8 cellular contexts compared by ENCODE assay signal in genomic region chr3:193592841-193593665, GRCh38. TPM values are rescaled to one million over a fixed set of nuclear protein-coding genes. Genes with fewer than 3 reads are reported as not detected.
DNase-seq lines count a peak whose midpoint lies in the region; ATAC-seq, FAIRE-seq and TF ChIP-seq lines count a peak whose summit lies in the region.

TSS of gene OPA1 (plus strand) at chr3:193593208. CDS start at chr3:193593378, 170 bp downstream.

- no peak within 1 kb of the TSS for H2BK15ac ChIP-seq in IMR-90 (ENCODE audit: low read depth, low read length)

- H3K9ac ChIP-seq in IMR-90 (ENCODE audit: low read depth, low read length) (peak within 1 kb of the TSS; percentile 92), endothelial cell of umbilical vein (replicated peaks; ENCODE audit: extremely low read depth, insufficient read depth, low read length) (peak within 1 kb of the TSS; percentile 92)

- dilution Hi-C loops in IMR-90 (cut with HindIII; ENCODE audit: low sequenced_read_pairs, unreplicated experiment), result no loop called here
- dilution Hi-C loops in endothelial cell of umbilical vein (cut with MboI; ENCODE audit: extremely low pct_ligation_motif_present, low sequenced_read_pairs), result no loop called here

- peak within 1 kb of the TSS; percentile 10; the same call in 1 of the 2 replicates for H3K18ac ChIP-seq in IMR-90 (ENCODE audit: low read depth, low read length)

- peak within 1 kb of the TSS; percentile 42 for H2BK5ac ChIP-seq in IMR-90 (ENCODE audit: low read depth, low read length, poor library complexity, severe bottlenecking)

- H3K56ac ChIP-seq in IMR-90 (ENCODE audit: extremely low read depth, insufficient read depth, low read length), result peak within 1 kb of the TSS; percentile 70; the same call in 1 of the 2 replicates

- TF ChIP-seq POLR2A in IMR-90 (IDR thresholded peaks at IDR 0.05; ENCODE audit: low read depth, low read length), result peak; percentile 93
- TF ChIP-seq POLR2A in endothelial cell of umbilical vein (IDR thresholded peaks at IDR 0.05; ENCODE audit: low read depth, low read length), result peak; percentile 75

- peak within 1 kb of the TSS; percentile 88 for H3K23ac ChIP-seq in IMR-90 (ENCODE audit: low read depth, low read length)

- intact Hi-C loops in IMR-90 (cut with micrococcal nuclease), result no loop called here
- intact Hi-C loops in OCI-LY7 (cut with micrococcal nuclease; ENCODE audit: unreplicated experiment), result no loop called here
- intact Hi-C loops in endothelial cell of umbilical vein (cut with micrococcal nuclease), result loop anchor here (1.0 to 5.0 kb wide), 4 partner anchors 543 to 776 kb away; partner anchors contain the start of genes HES1 and MB21D2

- POLR2A ChIA-PET in IMR-90 (lab: Charles Lee; ENCODE audit: unreplicated experiment) (no interaction called here), OCI-LY7 (lab: Charles Lee) (no interaction called here), endothelial cell of umbilical vein (lab: Charles Lee) (no interaction called here)

- FAIRE-seq in endothelial cell of umbilical vein (lab: Jason Lieb, UNC), result peak; percentile 87

- TF ChIP-seq RAD21 in IMR-90 (IDR thresholded peaks at IDR 0.05; ENCODE audit: low read length), result no peak

- no peaks in the 10 kb centered on the region for H3K9me2 ChIP-seq in OCI-LY7 (ENCODE audit: insufficient read depth, low read length)

- H3K79me2 ChIP-seq in OCI-LY7 (ENCODE audit: insufficient read depth, low read depth, low read length) (peaks cover 22% of the 10 kb centered on the region), endothelial cell of umbilical vein (ENCODE audit: control insufficient read depth, insufficient read depth, low read length) (peaks cover 46% of the 10 kb centered on the region)

- 1% methylated on average over 31 of the region's 55 CpGs; no CpG with 5 or more reads in 1 of the 2 experiments for WGBS in IMR-90 (ENCODE audit: extremely low coverage in 2 of 2, insufficient read length in 1 of 2), 2 experiments

- H3K14ac ChIP-seq in IMR-90 (replicated peaks; ENCODE audit: low read depth, low read length), result peak within 1 kb of the TSS; percentile 49

- in situ Hi-C loops in IMR-90 (cut with MboI; ENCODE audit: low sequenced_read_pairs), result no loop called here

- no peak within 1 kb of the TSS for H2BK120ac ChIP-seq in IMR-90 (ENCODE audit: low read depth, low read length)

- H3K79me1 ChIP-seq in IMR-90 (ENCODE audit: low read depth in 1 of 2, low read length in 2 of 2), result peaks cover 4 to 13% of the 10 kb centered on the region in 2 experiments; a peak in 3 of 4 replicates

- peak within 1 kb of the TSS; percentile 59 for H3K27ac ChIP-seq in IMR-90 (ENCODE audit: insufficient read depth, low read length)
- peak within 1 kb of the TSS; percentile 12 for H3K27ac ChIP-seq in OCI-LY7 (ENCODE audit: low read depth, low read length, poor library complexity, severe bottlenecking)
- peak within 1 kb of the TSS; percentile 80 for H3K27ac ChIP-seq in endothelial cell of umbilical vein (ENCODE audit: insufficient read depth, low read depth, low read length)

- no peaks in the 10 kb centered on the region for H3K4me1 ChIP-seq in IMR-90 (ENCODE audit: control insufficient read depth, insufficient read depth, low read length)
- peaks cover 17% of the 10 kb centered on the region for H3K4me1 ChIP-seq in OCI-LY7 (ENCODE audit: insufficient read depth, low read length, poor library complexity, severe bottlenecking)
- H3K4me1 ChIP-seq in endothelial cell of umbilical vein (ENCODE audit: control insufficient read depth, extremely low read depth, insufficient read depth, low read length), result peaks cover 18% of the 10 kb centered on the region

- DNase-seq in DMS 273 (lab: John Stamatoyannopoulos, UW; ENCODE audit: unreplicated experiment) (peak; percentile 100), IMR-90 (peak; percentile 99), OCI-LY7 (ENCODE audit: low spot score) (peak; percentile 96), activated T-cell treated with anti-CD3 and anti-CD28 coated beads for 1 hour (ENCODE audit: low read depth) (peak; percentile 80), endothelial cell of umbilical vein (ENCODE audit: low read depth, low spot score) (peak; percentile 98), middle frontal gyrus (ENCODE audit: extremely low spot score, low spot score) (peak; percentile 96)
- peak; percentile 84 to 86 for DNase-seq in stimulated activated CD8-positive, alpha-beta memory T cell treated with anti-CD3 and anti-CD28 coated beads, Interleukin-2, amount 100 ng/mL, for 48 hours (ENCODE audit: low read depth in 2 of 2)

- H3K4me3 ChIP-seq in IMR-90 (ENCODE audit: insufficient read depth, low read depth, low read length) (peak within 1 kb of the TSS; percentile 76), OCI-LY7 (ENCODE audit: low read depth, low read length, poor library complexity, severe bottlenecking) (peak within 1 kb of the TSS; percentile 84), endothelial cell of umbilical vein (replicated peaks in 1 of 3; ENCODE audit: insufficient read depth in 1 of 3, low read depth in 1 of 3, low read length in 3 of 3) (peak within 1 kb of the TSS; percentile 56 to 94 (median 85))

- CTCF ChIA-PET in IMR-90 (lab: Yijun Ruan, JAX) (no interaction called here), OCI-LY7 (lab: Charles Lee; ENCODE audit: unreplicated experiment) (no interaction called here), endothelial cell of umbilical vein (lab: Charles Lee) (no interaction called here)

- peak within 1 kb of the TSS; percentile 85 for H4K5ac ChIP-seq in IMR-90 (ENCODE audit: low read depth, low read length)

- H2AFZ ChIP-seq in IMR-90 (replicated peaks; ENCODE audit: low read length, poor library complexity) (peak within 1 kb of the TSS; percentile 91), OCI-LY7 (ENCODE audit: low read length) (peak within 1 kb of the TSS; percentile 99), endothelial cell of umbilical vein (ENCODE audit: low read depth, low read length) (peak within 1 kb of the TSS; percentile 91)

- H4K20me1 ChIP-seq in IMR-90 (ENCODE audit: insufficient read depth, low read length) (no peaks in the 10 kb centered on the region; the same call in 1 of the 2 replicates), OCI-LY7 (ENCODE audit: insufficient read depth, low read length) (peaks cover 3% of the 10 kb centered on the region; the same call in 1 of the 2 replicates), endothelial cell of umbilical vein (replicated peaks; ENCODE audit: control insufficient read depth, extremely low read depth, insufficient read depth, low read length) (no peaks in the 10 kb centered on the region)

- no peaks in the 10 kb centered on the region for H3K9me3 ChIP-seq in IMR-90 (ENCODE audit: control insufficient read depth, insufficient read depth, low read length)
- H3K9me3 ChIP-seq in OCI-LY7 (ENCODE audit: low read length), result no peaks in the 10 kb centered on the region
- H3K9me3 ChIP-seq in endothelial cell of umbilical vein (replicated peaks; ENCODE audit: control insufficient read depth, insufficient read depth, low read length), result no peaks in the 10 kb centered on the region

- peak within 1 kb of the TSS; percentile 91 for H3K4me2 ChIP-seq in IMR-90 (ENCODE audit: low read depth, low read length)
- peak within 1 kb of the TSS; percentile 80 for H3K4me2 ChIP-seq in OCI-LY7 (ENCODE audit: low read length)
- peak within 1 kb of the TSS; percentile 91 for H3K4me2 ChIP-seq in endothelial cell of umbilical vein (ENCODE audit: insufficient read depth, low read length)

- H2AK5ac ChIP-seq in IMR-90 (ENCODE audit: low read depth, low read length), result peak within 1 kb of the TSS; percentile 73

- peak within 1 kb of the TSS; percentile 51 for H4K91ac ChIP-seq in IMR-90 (ENCODE audit: insufficient read depth, low read depth, low read length)

- peak within 1 kb of the TSS; percentile 52 for H3K4ac ChIP-seq in IMR-90 (ENCODE audit: low read depth, low read length)

- H3K9me1 ChIP-seq in IMR-90 (ENCODE audit: insufficient read depth, low read length) (0 out of 2 replicates have a peak, but pooled peaks cover 3% of the 10 kb centered on the region), endothelial cell of umbilical vein (replicated peaks; ENCODE audit: control insufficient read depth, extremely low read depth, insufficient read depth, low read length) (no peaks in the 10 kb centered on the region)

- ATAC-seq in GM21528 (IDR thresholded peaks at IDR 0.05; ENCODE audit: low FRiP score, unreplicated experiment) (peak; percentile 96), IMR-90 (ENCODE audit: low read depth) (peak; percentile 95)

- H2BK20ac ChIP-seq in IMR-90 (ENCODE audit: low read depth, low read length), result no peak within 1 kb of the TSS

- H3K27me3 ChIP-seq in IMR-90 (ENCODE audit: control insufficient read depth, insufficient read depth, low read length), result no peaks in the 10 kb centered on the region
- no peaks in the 10 kb centered on the region for H3K27me3 ChIP-seq in endothelial cell of umbilical vein (ENCODE audit: control insufficient read depth in 2 of 2, insufficient read depth in 2 of 2, low read length in 2 of 2)

- H3K36me3 ChIP-seq in IMR-90 (ENCODE audit: control insufficient read depth, insufficient read depth, low read length) (no peaks in the 10 kb centered on the region; the same call in 1 of the 2 replicates), OCI-LY7 (ENCODE audit: insufficient read depth, low read length) (no peaks in the 10 kb centered on the region), endothelial cell of umbilical vein (ENCODE audit: control insufficient read depth in 2 of 2, extremely low read depth in 1 of 2, insufficient read depth in 2 of 2, low read length in 2 of 2) (no peaks in the 10 kb centered on the region)

- TF ChIP-seq CTCF in IMR-90 (conservative IDR thresholded peaks at IDR 0.05; ENCODE audit: low read depth, low read length), result peak; percentile 28; the same call in 1 of the 2 replicates
- TF ChIP-seq CTCF in OCI-LY7 (conservative IDR thresholded peaks at IDR 0.05; ENCODE audit: low read length), result no peak
- TF ChIP-seq CTCF in endothelial cell of umbilical vein (IDR thresholded peaks at IDR 0.05; ENCODE audit: extremely low read depth in 1 of 2, insufficient read depth in 1 of 2, low read depth in 1 of 2, low read length in 2 of 2), result peak in 1 of 2 donors; percentile 24

- H4K8ac ChIP-seq in IMR-90 (ENCODE audit: low read depth in 2 of 2, low read length in 2 of 2), result peak within 1 kb of the TSS; percentile 94 to 97

- BruUV-seq in IMR-90 (replicated peaks; lab: Mats Ljungman, UMichigan), result no TSS peak
- no TSS peak for BruUV-seq in OCI-LY7 (replicated peaks; lab: Mats Ljungman, UMichigan)
- TSS peak; percentile 40 for BruUV-seq in endothelial cell of umbilical vein (replicated peaks; lab: Mats Ljungman, UMichigan)

- peak within 1 kb of the TSS; percentile 1 for H2AK9ac ChIP-seq in IMR-90 (replicated peaks; ENCODE audit: low read depth, low read length, poor library complexity)

RNA-seq across cellular contexts. Expression of gene OPA1, which starts in this region (rescaled TPM):
- 73.7 and 95.5 TPM in 2 replicates for total RNA-seq in IMR-90 (2012; rRNA removed)
- polyA plus RNA-seq in IMR-90 (2012; rRNA removed), result 15.0 and 17.8 TPM in 2 replicates
- 1.9 and 7.1 TPM in 2 replicates for polyA plus RNA-seq in IMR-90 (2012; cell fraction: cytosol; rRNA removed)
- 3.5 and 13.6 TPM in 2 replicates for polyA plus RNA-seq in IMR-90 (2012; cell fraction: nucleus; rRNA removed; ENCODE audit: low replicate concordance)
- 43.2 and 50.5 TPM in 2 replicates for total RNA-seq in OCI-LY7 (2014; rRNA removed; shearing (Covaris generic))
- 57.3 and 60.1 TPM in 2 replicates for total RNA-seq in OCI-LY7 (2022)
- total RNA-seq in endothelial cell of umbilical vein, result 57.8 and 62.0 TPM in 2 replicates
- polyA plus RNA-seq in endothelial cell of umbilical vein, result 8.1 and 10.0 TPM in 2 replicates
- 13.5 and 13.8 TPM in 2 replicates for polyA plus RNA-seq in endothelial cell of umbilical vein (2011; cell fraction: cytosol; rRNA removed)
- 28.6 and 36.5 TPM in 2 replicates for polyA plus RNA-seq in endothelial cell of umbilical vein (2011; cell fraction: nucleus; rRNA removed)
- 31.8 and 51.0 TPM in 2 replicates for polyA plus RNA-seq in endothelial cell of umbilical vein (2012)
- polyA minus RNA-seq in endothelial cell of umbilical vein, result 71.2 and 86.7 TPM in 2 replicates
- 70.4 TPM for polyA minus RNA-seq in endothelial cell of umbilical vein (2011; cell fraction: cytosol; rRNA and poly(A)+ RNA removed)
- polyA minus RNA-seq in endothelial cell of umbilical vein (2011; cell fraction: nucleus; rRNA and poly(A)+ RNA removed), result 76.7 and 130 TPM in 2 replicates

Comparison
In these comparisons a context has a peak if more than half of its experiments do, and no peak if none do; other contexts are left out.
1. Peak in every context shown above with its lines: DNase-seq, ATAC-seq, H3K4me3 ChIP-seq and H3K27ac ChIP-seq.
2. H3K27ac ChIP-seq: peak in every context shown above with its lines; median percentile 80 in endothelial cell of umbilical vein; 59 in IMR-90; 12 in OCI-LY7.